Comparison of ENCODE assay signal across 1 cellular context in the genomic region with DNA sequence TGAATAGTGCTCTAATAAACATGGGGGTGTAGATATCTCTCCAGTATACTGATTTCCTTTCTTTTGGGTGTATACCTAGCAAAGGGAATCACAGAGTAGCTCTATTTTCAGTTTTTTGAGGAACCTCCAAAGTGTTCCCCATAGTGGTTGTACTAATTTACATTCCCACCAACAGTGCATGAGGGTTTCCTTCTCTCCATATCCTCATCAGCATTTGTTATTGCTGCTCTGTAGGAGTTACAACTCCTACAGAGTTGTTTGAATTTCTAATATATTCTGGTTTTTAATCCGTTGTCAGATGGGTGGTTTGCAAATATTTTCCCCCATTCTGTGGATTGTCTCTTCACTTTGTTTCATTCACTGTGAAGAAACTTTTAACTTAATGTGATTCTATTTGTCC.
TF ChIP-seq lines count a peak whose summit lies in the region.

No MANE protein-coding gene starts in this region.

TF ChIP-seq in H1, 55 proteins besides CTCF, POLR2A, EP300 and RAD21:
- TF ChIP-seq SP2 (IDR thresholded peaks at IDR 0.05; ENCODE audit: low read length) = no peak
